Comparison of ENCODE assay signal across 10 cellular contexts in genomic region chr9:27125030-27125429, GRCh38. TPM values are rescaled to one million over a fixed set of nuclear protein-coding genes. Genes with fewer than 3 reads are reported as not detected.
DNase-seq lines count a peak whose midpoint lies in the region; FAIRE-seq and TF ChIP-seq lines count a peak whose summit lies in the region.
"Had no signal": no experiment of that assay in that cellular context is flagged by ENCODE, and none has a peak within 500 bp of the region (broad histone marks: within the 10 kb centered on the region; RNA-seq: fewer than 3 reads in every experiment).

No MANE protein-coding gene starts in this region.

- H2AFZ ChIP-seq in endothelial cell of umbilical vein (ENCODE audit: low read depth, low read length), result no peak overlapping the region

- H3K9ac ChIP-seq in endothelial cell of umbilical vein (replicated peaks; ENCODE audit: extremely low read depth, insufficient read depth, low read length) (peak overlapping the region; percentile 39), muscle layer of colon (ENCODE audit: low read length) (no peak overlapping the region)

- dilution Hi-C loops in endothelial cell of umbilical vein (cut with MboI; ENCODE audit: extremely low pct_ligation_motif_present, low sequenced_read_pairs), result no loop called here

- H4K20me1 ChIP-seq in endothelial cell of umbilical vein (replicated peaks; ENCODE audit: control insufficient read depth, extremely low read depth, insufficient read depth, low read length), result no peaks in the 10 kb centered on the region

- H3K36me3 ChIP-seq in endothelial cell of umbilical vein (ENCODE audit: control insufficient read depth in 2 of 2, extremely low read depth in 1 of 2, insufficient read depth in 2 of 2, low read length in 2 of 2), result no peaks in the 10 kb centered on the region
- H3K36me3 ChIP-seq in muscle layer of colon (ENCODE audit: insufficient read depth, low read length), result no peaks in the 10 kb centered on the region

- TF ChIP-seq CTCF in endothelial cell of umbilical vein (IDR thresholded peaks at IDR 0.05; ENCODE audit: extremely low read depth in 1 of 2, insufficient read depth in 1 of 2, low read depth in 1 of 2, low read length in 2 of 2) (no peak), GM10266 (IDR thresholded peaks at IDR 0.05; ENCODE audit: control insufficient read depth, insufficient read depth, low read depth, missing control alignments) (no peak)

- CTCF ChIA-PET in endothelial cell of umbilical vein (lab: Charles Lee), result interaction anchor here (0.6 to 2.5 kb wide), 12 partner anchors 10 to 79 kb away, joined by 3 to 10 read pairs (median 4); no protein-coding TSS in a partner anchor

- peak overlapping the region; percentile 15 for H3K4me2 ChIP-seq in endothelial cell of umbilical vein (ENCODE audit: insufficient read depth, low read length)

- TF ChIP-seq POLR2A in endothelial cell of umbilical vein (IDR thresholded peaks at IDR 0.05; ENCODE audit: low read depth, low read length), result no peak

- H3K27ac ChIP-seq in endothelial cell of umbilical vein (ENCODE audit: insufficient read depth, low read depth, low read length), result peak overlapping the region; percentile 44
- H3K27ac ChIP-seq in muscle layer of colon (ENCODE audit: low read depth, low read length), result peak overlapping the region; percentile 39
- H3K27ac ChIP-seq: SK-N-MC had no signal

- H3K4me1 ChIP-seq in endothelial cell of umbilical vein (ENCODE audit: control insufficient read depth, extremely low read depth, insufficient read depth, low read length) (peaks cover 30% of the 10 kb centered on the region), muscle layer of colon (ENCODE audit: insufficient read depth, low read length) (peaks cover 29% of the 10 kb centered on the region)

- BruUV-seq in endothelial cell of umbilical vein (replicated peaks; lab: Mats Ljungman, UMichigan), result no TSS peak

- peak; percentile 96 for FAIRE-seq in endothelial cell of umbilical vein (lab: Jason Lieb, UNC)

- H3K79me2 ChIP-seq in endothelial cell of umbilical vein (ENCODE audit: control insufficient read depth, insufficient read depth, low read length), result peaks cover 49% of the 10 kb centered on the region

- POLR2A ChIA-PET in endothelial cell of umbilical vein (lab: Charles Lee), result interaction anchor here (0.8 to 1.5 kb wide), 3 partner anchors 9 to 30 kb away, joined by 3 to 5 read pairs (median 3); no protein-coding TSS in a partner anchor

- H3K9me1 ChIP-seq in endothelial cell of umbilical vein (replicated peaks; ENCODE audit: control insufficient read depth, extremely low read depth, insufficient read depth, low read length), result no peaks in the 10 kb centered on the region

- H3K9me3 ChIP-seq in endothelial cell of umbilical vein (replicated peaks; ENCODE audit: control insufficient read depth, insufficient read depth, low read length), result no peaks in the 10 kb centered on the region
- H3K9me3 ChIP-seq in muscle layer of colon (ENCODE audit: low read length), result no peaks in the 10 kb centered on the region

- intact Hi-C loops in endothelial cell of umbilical vein (cut with micrococcal nuclease), result loop anchor here (1.0 kb wide), 2 partner anchors 8 to 17 kb away; no protein-coding TSS in a partner anchor

- no peaks in the 10 kb centered on the region for H3K27me3 ChIP-seq in endothelial cell of umbilical vein (ENCODE audit: control insufficient read depth in 2 of 2, insufficient read depth in 2 of 2, low read length in 2 of 2)
- H3K27me3 ChIP-seq in muscle layer of colon (ENCODE audit: control insufficient read depth in 1 of 2, insufficient read depth in 2 of 2, low read length in 2 of 2), result no peaks in the 10 kb centered on the region

- no peak overlapping the region for H3K4me3 ChIP-seq in endothelial cell of umbilical vein (replicated peaks in 1 of 3; ENCODE audit: insufficient read depth in 1 of 3, low read depth in 1 of 3, low read length in 3 of 3)
- H3K4me3 ChIP-seq in muscle layer of colon (ENCODE audit: low read depth in 1 of 2, low read length in 2 of 2), result peak overlapping the region in 1 of 2 donors; percentile 19
- H3K4me3 ChIP-seq: SK-N-MC had no signal

- DNase-seq in AG08395 (ENCODE audit: low spot score) (peak; percentile 90), NCI-H1436 treated with DMSO at 0.1 percent for 48 hours (lab: John Stamatoyannopoulos, UW) (peak; percentile 43), endothelial cell of umbilical vein (ENCODE audit: low read depth, low spot score) (peak; percentile 89), ecto neural progenitor cell (ENCODE audit: low spot score) (no peak), GM10266 (ENCODE audit: extremely low spot score) (no peak), NCI-H1105 treated with DMSO at 0.1 percent for 48 hours (lab: John Stamatoyannopoulos, UW) (no peak)
- no peak for DNase-seq in stimulated activated CD8-positive, alpha-beta memory T cell treated with anti-CD3 and anti-CD28 coated beads, Interleukin-4, amount 100 ng/mL, for 48 hours
- DNase-seq: effector memory CD8-positive, alpha-beta T cell had no signal

TF ChIP-seq in endothelial cell of umbilical vein, 7 proteins besides CTCF, POLR2A, EP300 and RAD21:
- peak; percentile 68 for TF ChIP-seq JUN (IDR thresholded peaks at IDR 0.05; ENCODE audit: borderline replicate concordance, insufficient read depth, insufficient read length, low read depth)
- TF ChIP-seq MYC (IDR thresholded peaks at IDR 0.05; ENCODE audit: low read depth, low read length), result no peak
- peak; percentile 56 for TF ChIP-seq POLR2AphosphoS5 (IDR thresholded peaks at IDR 0.05; ENCODE audit: insufficient read depth, low read depth, low read length)
- peak; percentile 19 for TF ChIP-seq GATA2 (IDR thresholded peaks at IDR 0.05; ENCODE audit: insufficient read depth, insufficient read length, low read depth, low read length)
- no peak for TF ChIP-seq EZH2 (IDR thresholded peaks at IDR 0.05; ENCODE audit: borderline replicate concordance, low read depth, low read length, severe bottlenecking)
- peak; percentile 92 for TF ChIP-seq FOS (IDR thresholded peaks at IDR 0.05; ENCODE audit: borderline replicate concordance, insufficient read depth, low read length)

RNA-seq across cellular contexts. Expression of gene TEK, which starts 16.0 kb away (rescaled TPM):
- total RNA-seq in endothelial cell of umbilical vein, result 38.9 and 44.1 TPM in 2 replicates
- polyA plus RNA-seq in endothelial cell of umbilical vein, result 20.4 and 26.9 TPM in 2 replicates
- 28.3 and 28.8 TPM in 2 replicates for polyA plus RNA-seq in endothelial cell of umbilical vein (2011; cell fraction: cytosol; rRNA removed)
- 32.0 and 39.6 TPM in 2 replicates for polyA plus RNA-seq in endothelial cell of umbilical vein (2011; cell fraction: nucleus; rRNA removed)
- 52.5 and 53.2 TPM in 2 replicates for polyA plus RNA-seq in endothelial cell of umbilical vein (2012)
- polyA minus RNA-seq in endothelial cell of umbilical vein, result 74.8 and 80.9 TPM in 2 replicates
- not detected for polyA minus RNA-seq in endothelial cell of umbilical vein (2011; cell fraction: cytosol; rRNA and poly(A)+ RNA removed)
- 37.5 and 52.6 TPM in 2 replicates for polyA minus RNA-seq in endothelial cell of umbilical vein (2011; cell fraction: nucleus; rRNA and poly(A)+ RNA removed)

Comparison
In these comparisons a context has a peak if more than half of its experiments do, and no peak if none do; other contexts are left out.
1. DNase-seq: peak in AG08395 (single experiment), NCI-H1436 treated with DMSO at 0.1 percent for 48 hours (single experiment) and endothelial cell of umbilical vein (single experiment); none in stimulated activated CD8-positive, alpha-beta memory T cell treated with anti-CD3 and anti-CD28 coated beads, Interleukin-4, amount 100 ng/mL, for 48 hours (single experiment), ecto neural progenitor cell (single experiment), GM10266 (single experiment) and NCI-H1105 treated with DMSO at 0.1 percent for 48 hours (single experiment).